15 cellular contexts compared by ENCODE assay signal in the genomic region with DNA sequence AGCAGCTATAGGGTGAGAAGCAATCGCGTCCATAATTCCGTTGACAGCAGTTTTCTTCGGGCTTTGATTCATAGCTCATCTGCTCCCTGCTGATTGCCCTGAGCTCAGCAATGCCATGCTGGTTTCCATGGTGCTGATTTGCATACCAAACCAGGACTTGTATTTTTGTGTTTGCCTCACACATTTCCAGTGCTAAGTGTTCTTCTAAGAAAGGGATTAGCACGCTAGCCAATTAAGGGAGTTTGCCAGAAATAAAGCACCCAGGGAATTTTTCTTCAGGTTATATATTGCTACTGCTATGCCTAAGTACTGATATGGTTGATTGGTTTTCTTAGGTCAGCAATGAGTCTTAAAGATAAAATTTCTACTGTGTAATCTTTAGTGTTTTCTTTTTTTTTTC.
DNase-seq lines count a peak whose midpoint lies in the region; ATAC-seq lines count a peak whose summit lies in the region.
"Had no signal": no experiment of that assay in that cellular context is flagged by ENCODE, and none has a peak within 500 bp of the region (broad histone marks: within the 10 kb centered on the region; RNA-seq: fewer than 3 reads in every experiment).

No MANE protein-coding gene starts in this region.

- H3K27ac Mint-ChIP-seq in activated CD8-positive, alpha-beta T cell treated with anti-CD3 and anti-CD28 coated beads, Interleukin-2, amount 10 ng/mL, durations not matched to agents 7 days and 5 days: no peak overlapping the region
- H3K27ac Mint-ChIP-seq: activated CD8-positive, alpha-beta T cell treated with anti-CD3 and anti-CD28 coated beads for 36 hours; activated naive CD8-positive, alpha-beta T cell treated with anti-CD3 and anti-CD28 coated beads, Interleukin-2, amount 10 ng/mL, durations not matched to agents 7 days and 5 days; T-helper 17 cell had no signal

- H2BK15ac ChIP-seq in mesendoderm (replicated peaks; ENCODE audit: low read depth): no peak overlapping the region

- H3K4me2 ChIP-seq in mesendoderm (ENCODE audit: low read length): no peak overlapping the region

- no peak overlapping the region for H4K8ac ChIP-seq in mesendoderm (ENCODE audit: low read depth, low read length)

- H3K23ac ChIP-seq in mesendoderm (ENCODE audit: low read length): no peak overlapping the region

- H3K9ac ChIP-seq in mesendoderm (ENCODE audit: low read length): no peak overlapping the region

- POLR2A ChIA-PET in activated CD8-positive, alpha-beta T cell treated with anti-CD3 and anti-CD28 coated beads, Interleukin-2, amount 10 ng/mL, durations not matched to agents 7 days and 5 days (lab: Charles Lee): no interaction called here

- H2BK5ac ChIP-seq in mesendoderm (ENCODE audit: low read length): no peak overlapping the region

- H3K4me1 Mint-ChIP-seq in activated CD8-positive, alpha-beta T cell treated with anti-CD3 and anti-CD28 coated beads, Interleukin-2, amount 10 ng/mL, durations not matched to agents 7 days and 5 days (ENCODE audit: low read depth): peaks cover 6% of the 10 kb centered on the region

- CTCF ChIA-PET in activated CD8-positive, alpha-beta T cell treated with anti-CD3 and anti-CD28 coated beads, Interleukin-2, amount 10 ng/mL, durations not matched to agents 7 days and 5 days (lab: Charles Lee): no interaction called here

- H3K27ac ChIP-seq in cingulate gyrus (ENCODE audit: low read depth, low read length) (peak overlapping the region; percentile 26), mesendoderm (ENCODE audit: low read depth, low read length) (no peak overlapping the region)
- H3K27ac ChIP-seq: C4-2B, left ventricle myocardium inferior had no signal

- ATAC-seq in HG03442 (IDR thresholded peaks at IDR 0.05; ENCODE audit: unreplicated experiment): no peak
- ATAC-seq in GM21447 (IDR thresholded peaks at IDR 0.05; ENCODE audit: unreplicated experiment): no peak
- ATAC-seq in activated CD8-positive, alpha-beta T cell treated with anti-CD3 and anti-CD28 coated beads, Interleukin-2, amount 10 ng/mL, durations not matched to agents 7 days and 5 days: no peak
- ATAC-seq in HG03280 (IDR thresholded peaks at IDR 0.05; ENCODE audit: unreplicated experiment): no peak
- ATAC-seq: activated CD8-positive, alpha-beta T cell treated with anti-CD3 and anti-CD28 coated beads for 36 hours; esophagus mucosa; T-helper 17 cell had no signal

- in situ Hi-C loops in Caki2 (cut with HindIII; ENCODE audit: low pct_unique_long_range_greater_than_20kb, low sequenced_read_pairs): no loop called here

- no peaks in the 10 kb centered on the region for H3K79me2 ChIP-seq in mesendoderm (ENCODE audit: control insufficient read depth, insufficient read depth, low read length)

- no peaks in the 10 kb centered on the region for H3K79me1 ChIP-seq in mesendoderm (ENCODE audit: low read length)

- no peak overlapping the region for H3K4me3 Mint-ChIP-seq in activated CD8-positive, alpha-beta T cell treated with anti-CD3 and anti-CD28 coated beads, Interleukin-2, amount 10 ng/mL, durations not matched to agents 7 days and 5 days
- H3K4me3 Mint-ChIP-seq: activated CD8-positive, alpha-beta T cell treated with anti-CD3 and anti-CD28 coated beads for 36 hours; activated naive CD8-positive, alpha-beta T cell treated with anti-CD3 and anti-CD28 coated beads, Interleukin-2, amount 10 ng/mL, durations not matched to agents 7 days and 5 days; T-helper 17 cell had no signal

- no peak overlapping the region for H4K5ac ChIP-seq in mesendoderm (ENCODE audit: low read length)

- no CpG with 5 or more reads among the region's 5 CpGs for WGBS in mesendoderm (ENCODE audit: extremely low coverage, insufficient coverage, low lambda C conversion rate)

- no peak overlapping the region for H3K4ac ChIP-seq in mesendoderm (ENCODE audit: low read depth, low read length)

- no peak overlapping the region for H3K56ac ChIP-seq in mesendoderm (ENCODE audit: low read length)

- peaks cover 4% of the 10 kb centered on the region for H3K4me1 ChIP-seq in mesendoderm (ENCODE audit: control insufficient read depth, low read depth, low read length)

- DNase-seq in Caki2 (ENCODE audit: low read depth) (peak; percentile 27), NCI-H2227 treated with DMSO at 0.1 percent for 48 hours (lab: John Stamatoyannopoulos, UW) (peak; percentile 23), mesendoderm (peak; percentile 89)
- DNase-seq in activated CD8-positive, alpha-beta T cell treated with anti-CD3 and anti-CD28 coated beads, Interleukin-2, amount 10 ng/mL, durations not matched to agents 7 days and 5 days: no peak
- DNase-seq: activated CD8-positive, alpha-beta T cell treated with anti-CD3 and anti-CD28 coated beads for 36 hours; activated naive CD8-positive, alpha-beta T cell treated with anti-CD3 and anti-CD28 coated beads, Interleukin-2, amount 10 ng/mL, durations not matched to agents 7 days and 5 days; left ventricle myocardium inferior; MG63; T-helper 17 cell had no signal

- H3K36me3 ChIP-seq in mesendoderm (ENCODE audit: control insufficient read depth, insufficient read depth, low read length): no peaks in the 10 kb centered on the region
- H3K36me3 ChIP-seq: left ventricle myocardium inferior, MG63 had no signal

- no peak overlapping the region for H3K18ac ChIP-seq in mesendoderm (ENCODE audit: low read length)

- H3K36me3 Mint-ChIP-seq in activated CD8-positive, alpha-beta T cell treated with anti-CD3 and anti-CD28 coated beads, Interleukin-2, amount 10 ng/mL, durations not matched to agents 7 days and 5 days (ENCODE audit: low read depth): no peaks in the 10 kb centered on the region
- H3K36me3 Mint-ChIP-seq: activated naive CD8-positive, alpha-beta T cell treated with anti-CD3 and anti-CD28 coated beads, Interleukin-2, amount 10 ng/mL, durations not matched to agents 7 days and 5 days had no signal

- no peak overlapping the region for H2AK5ac ChIP-seq in mesendoderm (ENCODE audit: low read length)

- no peak overlapping the region for H3K4me3 ChIP-seq in mesendoderm (ENCODE audit: low read length)
- H3K4me3 ChIP-seq: left ventricle myocardium inferior, MG63 had no signal

- no peaks in the 10 kb centered on the region for H3K27me3 ChIP-seq in mesendoderm (ENCODE audit: insufficient read depth, low read length, poor library complexity)
- H3K27me3 ChIP-seq: MG63 had no signal

- H3K9me3 Mint-ChIP-seq in activated CD8-positive, alpha-beta T cell treated with anti-CD3 and anti-CD28 coated beads, Interleukin-2, amount 10 ng/mL, durations not matched to agents 7 days and 5 days (ENCODE audit: insufficient read depth): no peaks in the 10 kb centered on the region
- H3K9me3 Mint-ChIP-seq: activated CD8-positive, alpha-beta T cell treated with anti-CD3 and anti-CD28 coated beads for 36 hours; activated naive CD8-positive, alpha-beta T cell treated with anti-CD3 and anti-CD28 coated beads, Interleukin-2, amount 10 ng/mL, durations not matched to agents 7 days and 5 days had no signal

- no peaks in the 10 kb centered on the region for H3K27me3 Mint-ChIP-seq in activated CD8-positive, alpha-beta T cell treated with anti-CD3 and anti-CD28 coated beads, Interleukin-2, amount 10 ng/mL, durations not matched to agents 7 days and 5 days (ENCODE audit: low read depth)
- H3K27me3 Mint-ChIP-seq: T-helper 17 cell had no signal

- H2BK120ac ChIP-seq in mesendoderm (ENCODE audit: low read depth, low read length): no peak overlapping the region
